ENCODE assay signal across 13 cellular contexts in the genomic region with DNA sequence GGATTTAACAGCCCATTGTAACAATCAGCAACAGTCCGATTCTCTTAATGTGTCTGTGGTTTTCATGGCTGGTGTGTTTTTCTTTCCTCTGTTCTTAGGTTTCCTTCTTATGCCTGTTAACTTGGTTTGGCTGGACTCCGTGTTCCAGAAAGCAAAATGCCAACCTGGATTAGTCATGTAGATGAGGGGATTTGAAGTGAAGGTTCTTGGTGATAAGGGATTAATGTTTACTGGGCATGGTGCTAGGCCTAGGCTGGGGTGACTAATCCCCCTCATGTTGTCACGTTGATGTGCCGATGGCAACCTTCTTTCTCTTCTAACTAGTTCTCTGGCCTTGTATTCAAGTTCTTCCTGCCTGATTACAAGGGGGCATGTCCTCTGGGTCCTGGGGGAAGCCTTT.
DNase-seq lines count a peak whose midpoint lies in the region; ATAC-seq and TF ChIP-seq lines count a peak whose summit lies in the region.
"Had no signal": no experiment of that assay in that cellular context is flagged by ENCODE, and none has a peak within 500 bp of the region (broad histone marks: within the 10 kb centered on the region; RNA-seq: fewer than 3 reads in every experiment).

No MANE protein-coding gene starts in this region.

- no peak for TF ChIP-seq CTCF in astrocyte of the cerebellum (IDR thresholded peaks at IDR 0.05; ENCODE audit: low read depth, low read length, missing control alignments)

- in situ Hi-C loops in astrocyte of the cerebellum (cut with HindIII; ENCODE audit: low sequenced_read_pairs): no loop called here

- H3K4me3 ChIP-seq in astrocyte of the cerebellum (ENCODE audit: low read depth, low read length): no peak overlapping the region

- DNase-seq in HCEC 1CT: peak; percentile 33
- peak; percentile 91 for DNase-seq in astrocyte of the cerebellum (ENCODE audit: low read depth)
- peak; percentile 65 for DNase-seq in iris pigment epithelial cell (ENCODE audit: low read depth)
- no peak for DNase-seq in substantia nigra (lab: John Stamatoyannopoulos, UW)
- no peak for DNase-seq in hypothalamus (lab: John Stamatoyannopoulos, UW)
- no peak for DNase-seq in NAMALWA (ENCODE audit: low spot score)
- DNase-seq: activated CD8-positive, alpha-beta T cell treated with anti-CD3 and anti-CD28 coated beads for 36 hours; CD8-positive, alpha-beta memory T cell; NCI-H1092; NCI-H748 treated with DMSO at 0.1 percent for 48 hours; right cardiac atrium had no signal

- no peak for ATAC-seq in HG03139 (IDR thresholded peaks at IDR 0.05; ENCODE audit: unreplicated experiment)
- no peak for ATAC-seq in GM18867 (IDR thresholded peaks at IDR 0.05; ENCODE audit: unreplicated experiment)
- ATAC-seq: activated CD8-positive, alpha-beta T cell treated with anti-CD3 and anti-CD28 coated beads for 36 hours had no signal

- peak overlapping the region; percentile 26 for H3K27ac ChIP-seq in substantia nigra (ENCODE audit: low read depth, low read length, poor library complexity, severe bottlenecking)

Comparison
In these comparisons a context has a peak if more than half of its experiments do, and no peak if none do; other contexts are left out.
1. DNase-seq: peak in HCEC 1CT (single experiment), astrocyte of the cerebellum (single experiment) and iris pigment epithelial cell (single experiment); none in substantia nigra (0 of 49), hypothalamus (0 of 51) and NAMALWA (single experiment).